9 cellular contexts compared by ENCODE assay signal in genomic region chr11:65713212-65713969, GRCh38. TPM values are rescaled to one million over a fixed set of nuclear protein-coding genes. Genes with fewer than 3 reads are reported as not detected.
DNase-seq lines count a peak whose midpoint lies in the region; ATAC-seq and TF ChIP-seq lines count a peak whose summit lies in the region.
"Had no signal": no experiment of that assay in that cellular context is flagged by ENCODE, and none has a peak within 500 bp of the region (broad histone marks: within the 10 kb centered on the region; RNA-seq: fewer than 3 reads in every experiment).

No MANE protein-coding gene starts in this region.

- ATAC-seq in HG02852 (IDR thresholded peaks at IDR 0.05; ENCODE audit: unreplicated experiment) (no peak), GM18907 (IDR thresholded peaks at IDR 0.05; ENCODE audit: unreplicated experiment) (no peak)

- H2BK12ac ChIP-seq in trophoblast cell (ENCODE audit: low read length), result no peak overlapping the region

- no peak overlapping the region for H3K4ac ChIP-seq in trophoblast cell (ENCODE audit: low read depth, low read length)

- H4K20me1 ChIP-seq in OCI-LY7 (ENCODE audit: insufficient read depth, low read length), result no peaks in the 10 kb centered on the region

- H3K9me2 ChIP-seq in OCI-LY7 (ENCODE audit: insufficient read depth, low read length), result no peaks in the 10 kb centered on the region

- H3K9me3 Mint-ChIP-seq in CD8-positive, alpha-beta memory T cell, result no peaks in the 10 kb centered on the region

- H3K27me3 ChIP-seq in CD8-positive, alpha-beta memory T cell (ENCODE audit: insufficient read depth, low read length, poor library complexity, severe bottlenecking), result no peaks in the 10 kb centered on the region
- H3K27me3 ChIP-seq in endocrine pancreas (ENCODE audit: control insufficient read depth, insufficient read depth, low read length), result no peaks in the 10 kb centered on the region
- no peaks in the 10 kb centered on the region for H3K27me3 ChIP-seq in trophoblast cell (ENCODE audit: insufficient read depth, low read length)

- peaks cover 4 to 63% (median 12%) of the 10 kb centered on the region in 3 donors for H3K36me3 Mint-ChIP-seq in CD8-positive, alpha-beta memory T cell

- H3K9ac ChIP-seq in endocrine pancreas (ENCODE audit: control insufficient read depth, insufficient read depth, low read length), result peak overlapping the region; percentile 89
- no peak overlapping the region for H3K9ac ChIP-seq in trophoblast cell (ENCODE audit: low read length)

- no peak overlapping the region for H2BK120ac ChIP-seq in trophoblast cell (ENCODE audit: insufficient read depth, low read length, poor library complexity)

- H2AK5ac ChIP-seq in trophoblast cell (ENCODE audit: low read length), result no peak overlapping the region

- no peak overlapping the region for H2BK5ac ChIP-seq in trophoblast cell (ENCODE audit: low read depth, low read length, poor library complexity)

- H3K27me3 Mint-ChIP-seq in CD8-positive, alpha-beta memory T cell, result no peaks in the 10 kb centered on the region

- no peak overlapping the region for H2AFZ ChIP-seq in OCI-LY7 (ENCODE audit: low read length)
- H2AFZ ChIP-seq in trophoblast cell (ENCODE audit: insufficient read depth, low read length, poor library complexity), result no peak overlapping the region

- peak overlapping the region; percentile 20 for H4K91ac ChIP-seq in trophoblast cell (ENCODE audit: low read depth, low read length)

- no peak overlapping the region for H3K14ac ChIP-seq in trophoblast cell (ENCODE audit: low read length)

- H3K4me3 Mint-ChIP-seq in CD8-positive, alpha-beta memory T cell, result peak overlapping the region in 6 of 7 donors; percentile 51 to 76 (median 67)

- H3K23ac ChIP-seq in trophoblast cell (ENCODE audit: low read length), result no peak overlapping the region

- TF ChIP-seq CTCF in OCI-LY7 (conservative IDR thresholded peaks at IDR 0.05; ENCODE audit: low read length), result no peak

- H3K27ac Mint-ChIP-seq in CD8-positive, alpha-beta memory T cell, result peak overlapping the region; percentile 34 to 100 (median 88)

- peak overlapping the region; percentile 94 for H3K27ac ChIP-seq in CD8-positive, alpha-beta memory T cell (ENCODE audit: low read depth, low read length)
- H3K27ac ChIP-seq in OCI-LY7 (ENCODE audit: low read depth, low read length, poor library complexity, severe bottlenecking) (no peak overlapping the region), trophoblast cell (ENCODE audit: low read depth, low read length) (no peak overlapping the region)

- H3K18ac ChIP-seq in trophoblast cell (ENCODE audit: low read length), result peak overlapping the region; percentile 17

- H4K8ac ChIP-seq in trophoblast cell (ENCODE audit: low read depth, low read length), result peak overlapping the region; percentile 7

- POLR2A ChIA-PET in CD8-positive, alpha-beta memory T cell (lab: Charles Lee), result interaction anchor here (0.8 kb wide), 1 partner anchor 120 kb away, joined by 3 read pairs; the partner anchor contains the start of gene SNX32
- POLR2A ChIA-PET in OCI-LY7 (lab: Charles Lee), result interaction anchor here (0.6 kb wide), 2 partner anchors 87 to 214 kb away, joined by 4 read pairs; no protein-coding TSS in a partner anchor

- H3K4me3 ChIP-seq in CD8-positive, alpha-beta memory T cell (ENCODE audit: low read length), result no peak overlapping the region
- H3K4me3 ChIP-seq in OCI-LY7 (ENCODE audit: low read depth, low read length, poor library complexity, severe bottlenecking) (peak overlapping the region; percentile 89), endocrine pancreas (ENCODE audit: control insufficient read depth, insufficient read depth, low read length) (peak overlapping the region; percentile 70), trophoblast cell (ENCODE audit: low read depth, low read length) (no peak overlapping the region)

- CTCF ChIA-PET in CD8-positive, alpha-beta memory T cell (lab: Charles Lee), result interaction anchor here (1.0 to 3.3 kb wide), 5 partner anchors 16 to 147 kb away, joined by 3 to 50 read pairs (median 17); partner anchors contain the start of gene MUS81
- CTCF ChIA-PET in OCI-LY7 (lab: Charles Lee; ENCODE audit: unreplicated experiment), result no interaction called here

- peaks cover 6% of the 10 kb centered on the region; the same call in 1 of the 2 replicates for H3K79me2 ChIP-seq in OCI-LY7 (ENCODE audit: insufficient read depth, low read depth, low read length)
- peaks cover 4% of the 10 kb centered on the region for H3K79me2 ChIP-seq in trophoblast cell (ENCODE audit: control insufficient read depth, insufficient read depth, low read length, poor library complexity)

- no TSS peak for BruUV-seq in OCI-LY7 (replicated peaks; lab: Mats Ljungman, UMichigan)

- peaks cover 51% of the 10 kb centered on the region for H3K36me3 ChIP-seq in CD8-positive, alpha-beta memory T cell (ENCODE audit: insufficient read depth, low read length)
- peaks cover 52% of the 10 kb centered on the region for H3K36me3 ChIP-seq in OCI-LY7 (ENCODE audit: insufficient read depth, low read length)
- peaks cover 7% of the 10 kb centered on the region for H3K36me3 ChIP-seq in endocrine pancreas (ENCODE audit: control insufficient read depth, insufficient read depth, low read length)
- peaks cover 45 to 48% of the 10 kb centered on the region in 2 experiments for H3K36me3 ChIP-seq in trophoblast cell (ENCODE audit: control insufficient read depth in 1 of 2, insufficient read depth in 2 of 2, low read length in 2 of 2)

- H3K9me3 ChIP-seq in CD8-positive, alpha-beta memory T cell (ENCODE audit: low read length), result no peaks in the 10 kb centered on the region
- H3K9me3 ChIP-seq in OCI-LY7 (ENCODE audit: low read length) (no peaks in the 10 kb centered on the region), endocrine pancreas (ENCODE audit: control insufficient read depth, low read length) (no peaks in the 10 kb centered on the region), trophoblast cell (ENCODE audit: insufficient read depth, low read depth, low read length) (peaks cover 1% of the 10 kb centered on the region)

- peaks cover 20% of the 10 kb centered on the region for H3K4me1 ChIP-seq in CD8-positive, alpha-beta memory T cell (ENCODE audit: insufficient read depth, low read length)
- H3K4me1 ChIP-seq in OCI-LY7 (ENCODE audit: insufficient read depth, low read length, poor library complexity, severe bottlenecking), result peaks cover 24% of the 10 kb centered on the region
- no peaks in the 10 kb centered on the region for H3K4me1 ChIP-seq in endocrine pancreas (ENCODE audit: control insufficient read depth, insufficient read depth, low read length)
- peaks cover 9 to 10% of the 10 kb centered on the region in 2 experiments for H3K4me1 ChIP-seq in trophoblast cell (ENCODE audit: control insufficient read depth in 1 of 2, insufficient read depth in 2 of 2, low read length in 2 of 2)

- peak overlapping the region; percentile 13 for H4K12ac ChIP-seq in trophoblast cell (ENCODE audit: low read depth, low read length)

- H3K4me2 ChIP-seq in OCI-LY7 (ENCODE audit: low read length) (peak overlapping the region; percentile 66), trophoblast cell (ENCODE audit: low read length) (no peak overlapping the region)

- no peak for DNase-seq in CD8-positive, alpha-beta memory T cell
- DNase-seq in OCI-LY7 (ENCODE audit: low spot score) (no peak), trophoblast cell (no peak), NCI-H1436 (lab: John Stamatoyannopoulos, UW) (no peak), HUDEP-2 (lab: John Stamatoyannopoulos, UW; ENCODE audit: unreplicated experiment in 76 of 76) (no peak)
- DNase-seq: NCI-H774 had no signal

- intact Hi-C loops in OCI-LY7 (cut with micrococcal nuclease; ENCODE audit: unreplicated experiment), result loop anchor here (5.0 kb wide), 1 partner anchor 289 kb away; the partner anchor contains the start of genes BANF1 and EIF1AD

- H3K4me1 Mint-ChIP-seq in CD8-positive, alpha-beta memory T cell, result peaks cover 24 to 46% (median 26%) of the 10 kb centered on the region in 3 donors

- peaks cover 13% of the 10 kb centered on the region for H3K79me1 ChIP-seq in trophoblast cell (ENCODE audit: low read length)

- no CpG with 5 or more reads among the region's 24 CpGs for WGBS in trophoblast cell (ENCODE audit: extremely low coverage, insufficient coverage, insufficient read length)

RNA-seq across cellular contexts. Expression of gene KAT5, which starts 1.3 kb away (rescaled TPM):
- total RNA-seq in CD8-positive, alpha-beta memory T cell, result 10 to 100 TPM; 79.9 to 87.1 TPM
- 49.5 TPM for polyA plus RNA-seq in CD8-positive, alpha-beta memory T cell
- 87.9 and 97.1 TPM in 2 replicates for total RNA-seq in OCI-LY7 (2014; rRNA removed; shearing (Covaris generic))
- total RNA-seq in OCI-LY7 (2022), result 79.9 and 82.1 TPM in 2 replicates
- polyA plus RNA-seq in trophoblast cell (2013), result 26.9 and 28.6 TPM in 2 replicates

RNA-seq across cellular contexts. Expression of gene RNASEH2C, which starts 7.2 kb away (rescaled TPM):
- 100 to 1,000 TPM; 106 to 114 TPM for total RNA-seq in CD8-positive, alpha-beta memory T cell
- polyA plus RNA-seq in CD8-positive, alpha-beta memory T cell, result 87.7 TPM
- total RNA-seq in OCI-LY7 (2014; rRNA removed; shearing (Covaris generic)), result 92.7 and 99.1 TPM in 2 replicates
- 79.1 and 100 TPM in 2 replicates for total RNA-seq in OCI-LY7 (2022)
- polyA plus RNA-seq in trophoblast cell (2013), result 50.6 and 52.2 TPM in 2 replicates

RNA-seq across cellular contexts. Expression of gene RELA, which starts 50.7 kb away (rescaled TPM):
- total RNA-seq in CD8-positive, alpha-beta memory T cell, result 10 to 100 TPM; 87.3 to 89.7 TPM
- 76.0 TPM for polyA plus RNA-seq in CD8-positive, alpha-beta memory T cell
- 40.4 and 48.0 TPM in 2 replicates for total RNA-seq in OCI-LY7 (2014; rRNA removed; shearing (Covaris generic))
- total RNA-seq in OCI-LY7 (2022), result 78.9 and 82.5 TPM in 2 replicates
- polyA plus RNA-seq in trophoblast cell (2013), result 69.3 and 74.1 TPM in 2 replicates

Comparison
In these comparisons a context has a peak if more than half of its experiments do, and no peak if none do; other contexts are left out.
1. H3K4me3 ChIP-seq: peak in OCI-LY7 (single experiment) and endocrine pancreas (single experiment); none in CD8-positive, alpha-beta memory T cell (single experiment) and trophoblast cell (single experiment).